In genomic region chr2:167140767-167141166, GRCh38 we compare ENCODE assay signal across 11 cellular contexts.
DNase-seq lines count a peak whose midpoint lies in the region; ATAC-seq, FAIRE-seq and TF ChIP-seq lines count a peak whose summit lies in the region.
"Had no signal": no experiment of that assay in that cellular context is flagged by ENCODE, and none has a peak within 500 bp of the region (broad histone marks: within the 10 kb centered on the region; RNA-seq: fewer than 3 reads in every experiment).

No MANE protein-coding gene starts in this region.

- H3K9me3 ChIP-seq in AG04450 (ENCODE audit: control insufficient read depth, insufficient read depth, low read length) (no peaks in the 10 kb centered on the region), IMR-90 (ENCODE audit: control insufficient read depth, insufficient read depth, low read length) (no peaks in the 10 kb centered on the region), kidney (ENCODE audit: control insufficient read depth in 1 of 2, low read length in 2 of 2) (no peaks in the 10 kb centered on the region)
- H3K9me3 ChIP-seq: prostate gland had no signal

- H2AK9ac ChIP-seq in IMR-90 (replicated peaks; ENCODE audit: low read depth, low read length, poor library complexity): no peak overlapping the region

- intact Hi-C loops in IMR-90 (cut with micrococcal nuclease) (loop anchor here (5.0 kb wide), 1 partner anchor 37 kb away; no protein-coding TSS in a partner anchor), MCF 10A (cut with micrococcal nuclease) (loop anchor here (2.0 kb wide), 1 partner anchor 40 kb away; no protein-coding TSS in a partner anchor), kidney (cut with DNase I) (no loop called here)

- H3K18ac ChIP-seq in IMR-90 (ENCODE audit: low read depth, low read length): no peak overlapping the region

- H3K23ac ChIP-seq in IMR-90 (ENCODE audit: low read depth, low read length): no peak overlapping the region

- H2AK5ac ChIP-seq in IMR-90 (ENCODE audit: low read depth, low read length): no peak overlapping the region

- H4K91ac ChIP-seq in IMR-90 (ENCODE audit: insufficient read depth, low read depth, low read length): no peak overlapping the region

- H4K8ac ChIP-seq in IMR-90 (ENCODE audit: low read depth in 2 of 2, low read length in 2 of 2): no peak overlapping the region

- H2AFZ ChIP-seq in IMR-90 (replicated peaks; ENCODE audit: low read length, poor library complexity): no peak overlapping the region

- no peak for TF ChIP-seq RAD21 in IMR-90 (IDR thresholded peaks at IDR 0.05; ENCODE audit: low read length)

- CTCF ChIA-PET in AG04450 (lab: Charles Lee) (no interaction called here), IMR-90 (lab: Yijun Ruan, JAX) (interaction anchor here (0.6 kb wide), 1 partner anchor 223 kb away, joined by 5 read pairs; no protein-coding TSS in a partner anchor), MCF 10A (lab: Yijun Ruan, JAX) (interaction anchor here (0.7 kb wide), 1 partner anchor 12 kb away, joined by 4 read pairs; no protein-coding TSS in a partner anchor)

- no peak overlapping the region for H3K4me3 ChIP-seq in AG04450 (ENCODE audit: low read depth, low read length)
- no peak overlapping the region for H3K4me3 ChIP-seq in IMR-90 (ENCODE audit: insufficient read depth, low read depth, low read length)
- no peak overlapping the region for H3K4me3 ChIP-seq in kidney (ENCODE audit: low read length in 2 of 2)
- H3K4me3 ChIP-seq: prostate gland had no signal

- H3K27ac ChIP-seq in AG04450 (ENCODE audit: low read depth, low read length): no peak overlapping the region
- H3K27ac ChIP-seq in IMR-90 (ENCODE audit: insufficient read depth, low read length): no peak overlapping the region
- H3K27ac ChIP-seq in kidney (ENCODE audit: low read depth in 2 of 2, low read length in 2 of 2): no peak overlapping the region
- H3K27ac ChIP-seq: prostate gland had no signal

- no peak for TF ChIP-seq POLR2A in IMR-90 (IDR thresholded peaks at IDR 0.05; ENCODE audit: low read depth, low read length)

- POLR2A ChIA-PET in AG04450 (lab: Yijun Ruan, JAX): no interaction called here
- POLR2A ChIA-PET in IMR-90 (lab: Charles Lee; ENCODE audit: unreplicated experiment): no interaction called here
- POLR2A ChIA-PET in MCF 10A (lab: Yijun Ruan, JAX): interaction anchor here (0.6 to 1.6 kb wide), 3 partner anchors 9 to 85 kb away, joined by 3 to 6 read pairs (median 3); no protein-coding TSS in a partner anchor
- POLR2A ChIA-PET in naive thymus-derived CD8-positive, alpha-beta T cell (lab: Charles Lee): no interaction called here

- H3K4me1 ChIP-seq in IMR-90 (ENCODE audit: control insufficient read depth, insufficient read depth, low read length) (peaks cover 10% of the 10 kb centered on the region), kidney (ENCODE audit: control insufficient read depth in 1 of 2, insufficient read depth in 1 of 2, low read depth in 1 of 2, low read length in 2 of 2) (no peaks in the 10 kb centered on the region)
- H3K4me1 ChIP-seq: prostate gland had no signal

- FAIRE-seq in kidney (lab: Jason Lieb, UNC): peak; percentile 32

- no peaks in the 10 kb centered on the region for H4K20me1 ChIP-seq in IMR-90 (ENCODE audit: insufficient read depth, low read length)

- no peak overlapping the region for H3K56ac ChIP-seq in IMR-90 (ENCODE audit: extremely low read depth, insufficient read depth, low read length)

- no peak overlapping the region for H3K14ac ChIP-seq in IMR-90 (replicated peaks; ENCODE audit: low read depth, low read length)

- DNase-seq in AG04450 (ENCODE audit: low read depth, low spot score): peak; percentile 96
- DNase-seq in IMR-90: peak; percentile 100
- peak; percentile 91 for DNase-seq in MCF 10A (ENCODE audit: unreplicated experiment)
- no peak for DNase-seq in kidney
- no peak for DNase-seq in AML-193 (lab: John Stamatoyannopoulos, UW)
- no peak for DNase-seq in naive thymus-derived CD8-positive, alpha-beta T cell
- no peak for DNase-seq in activated CD4-positive, alpha-beta T cell treated with anti-CD3 and anti-CD28 coated beads for 48 hours
- DNase-seq: activated naive CD4-positive, alpha-beta T cell treated with anti-CD3 and anti-CD28 coated beads, Interleukin-2, amount 50 U/mL, for 16 hours; T-helper 2 cell had no signal

- H3K4me1 Mint-ChIP-seq in MCF 10A (ENCODE audit: insufficient read depth, unreplicated experiment): peaks cover 13% of the 10 kb centered on the region
- H3K4me1 Mint-ChIP-seq in naive thymus-derived CD8-positive, alpha-beta T cell: peaks cover 2 to 3% (median 2%) of the 10 kb centered on the region in 4 donors

- WGBS in IMR-90 (ENCODE audit: extremely low coverage in 2 of 2, insufficient read length in 1 of 2), 2 experiments: no CpG with 5 or more reads among the region's 4 CpGs

- no peak overlapping the region for H2BK20ac ChIP-seq in IMR-90 (ENCODE audit: low read depth, low read length)

- H4K5ac ChIP-seq in IMR-90 (ENCODE audit: low read depth, low read length): no peak overlapping the region

- BruUV-seq in IMR-90 (replicated peaks; lab: Mats Ljungman, UMichigan) (no TSS peak), MCF 10A (replicated peaks; lab: Mats Ljungman, UMichigan) (no TSS peak)

- H3K27ac Mint-ChIP-seq in MCF 10A (ENCODE audit: low read depth, unreplicated experiment): no peak overlapping the region
- H3K27ac Mint-ChIP-seq in naive thymus-derived CD8-positive, alpha-beta T cell: no peak overlapping the region

- peak; percentile 98 for ATAC-seq in IMR-90 (ENCODE audit: low read depth)
- ATAC-seq in GM19328 (IDR thresholded peaks at IDR 0.05; ENCODE audit: unreplicated experiment): no peak
- no peak for ATAC-seq in naive thymus-derived CD8-positive, alpha-beta T cell

- H3K36me3 ChIP-seq in IMR-90 (ENCODE audit: control insufficient read depth, insufficient read depth, low read length): no peaks in the 10 kb centered on the region
- no peaks in the 10 kb centered on the region for H3K36me3 ChIP-seq in kidney (ENCODE audit: control insufficient read depth in 1 of 2, insufficient read depth in 2 of 2, low read length in 2 of 2)
- H3K36me3 ChIP-seq: prostate gland had no signal

- H3K9ac ChIP-seq in IMR-90 (ENCODE audit: low read depth, low read length): no peak overlapping the region
- no peak overlapping the region for H3K9ac ChIP-seq in kidney (ENCODE audit: low read length in 2 of 2)

- H2BK120ac ChIP-seq in IMR-90 (ENCODE audit: low read depth, low read length): no peak overlapping the region

- H3K27me3 ChIP-seq in AG04450 (ENCODE audit: control insufficient read depth, insufficient read depth, low read length) (no peaks in the 10 kb centered on the region), IMR-90 (ENCODE audit: control insufficient read depth, insufficient read depth, low read length) (no peaks in the 10 kb centered on the region)

- no peak overlapping the region for H3K4me3 Mint-ChIP-seq in MCF 10A (ENCODE audit: unreplicated experiment)
- H3K4me3 Mint-ChIP-seq in naive thymus-derived CD8-positive, alpha-beta T cell: no peak overlapping the region

- H3K4me2 ChIP-seq in IMR-90 (ENCODE audit: low read depth, low read length): peak overlapping the region; percentile 10; the same call in 1 of the 2 replicates

- TF ChIP-seq CTCF in AG04450 (IDR thresholded peaks at IDR 0.05; ENCODE audit: low read depth, low read length) (no peak), IMR-90 (conservative IDR thresholded peaks at IDR 0.05; ENCODE audit: low read depth, low read length) (no peak), MCF 10A (IDR thresholded peaks at IDR 0.05; ENCODE audit: unreplicated experiment) (no peak), kidney (IDR thresholded peaks at IDR 0.05; ENCODE audit: borderline replicate concordance, extremely low read depth, insufficient read depth) (no peak)

- no peak overlapping the region for H3K4ac ChIP-seq in IMR-90 (ENCODE audit: low read depth, low read length)

- no peak overlapping the region for H2BK15ac ChIP-seq in IMR-90 (ENCODE audit: low read depth, low read length)

- H3K36me3 Mint-ChIP-seq in MCF 10A (ENCODE audit: insufficient read depth, unreplicated experiment): no peaks in the 10 kb centered on the region
- no peaks in the 10 kb centered on the region for H3K36me3 Mint-ChIP-seq in naive thymus-derived CD8-positive, alpha-beta T cell

- no peaks in the 10 kb centered on the region for H3K27me3 Mint-ChIP-seq in MCF 10A (ENCODE audit: insufficient read depth, unreplicated experiment)
- H3K27me3 Mint-ChIP-seq in naive thymus-derived CD8-positive, alpha-beta T cell: peaks cover 0 to 4% (median 0%) of the 10 kb centered on the region in 5 donors

- peak overlapping the region; percentile 77 for H2BK5ac ChIP-seq in IMR-90 (ENCODE audit: low read depth, low read length, poor library complexity, severe bottlenecking)

- in situ Hi-C loops in IMR-90 (cut with MboI; ENCODE audit: low sequenced_read_pairs): no loop called here

- no peaks in the 10 kb centered on the region; the same call in 1 of the 2 replicates for H3K9me1 ChIP-seq in IMR-90 (ENCODE audit: insufficient read depth, low read length)

- H3K9me3 Mint-ChIP-seq in MCF 10A (ENCODE audit: unreplicated experiment): no peaks in the 10 kb centered on the region
- H3K9me3 Mint-ChIP-seq in naive thymus-derived CD8-positive, alpha-beta T cell: no peaks in the 10 kb centered on the region

- dilution Hi-C loops in IMR-90 (cut with HindIII; ENCODE audit: low sequenced_read_pairs, unreplicated experiment): no loop called here

- no peaks in the 10 kb centered on the region for H3K79me1 ChIP-seq in IMR-90 (ENCODE audit: low read depth in 1 of 2, low read length in 2 of 2)

TF ChIP-seq in IMR-90, 13 proteins besides CTCF, POLR2A, EP300 and RAD21 (continues in another document):
- TF ChIP-seq SMC3 (IDR thresholded peaks at IDR 0.05; ENCODE audit: low read depth, low read length): no peak
- TF ChIP-seq NFE2L2 (IDR thresholded peaks at IDR 0.05; ENCODE audit: low read depth, low read length): no peak
- no peak for TF ChIP-seq ELK1 (IDR thresholded peaks at IDR 0.05; ENCODE audit: borderline replicate concordance, low read depth, low read length)
- TF ChIP-seq FOS (IDR thresholded peaks at IDR 0.05; ENCODE audit: low read depth, low read length): peak; percentile 91
- no peak for TF ChIP-seq RCOR1 (IDR thresholded peaks at IDR 0.05; ENCODE audit: insufficient replicate concordance, low read length)
- peak; percentile 92 for TF ChIP-seq BHLHE40 (IDR thresholded peaks at IDR 0.05; ENCODE audit: low read depth, low read length)
- 0 out of 2 replicates have a peak, but pooled peaks have one; percentile 28 for TF ChIP-seq MAZ (IDR thresholded peaks at IDR 0.05; ENCODE audit: borderline replicate concordance, low read depth, low read length)

Comparison
In these comparisons a context has a peak if more than half of its experiments do, and no peak if none do; other contexts are left out.
1. DNase-seq: peak in AG04450 (single experiment), IMR-90 (single experiment) and MCF 10A (single experiment); none in kidney (single experiment), AML-193 (0 of 2), naive thymus-derived CD8-positive, alpha-beta T cell (0 of 10) and activated CD4-positive, alpha-beta T cell treated with anti-CD3 and anti-CD28 coated beads for 48 hours (single experiment).